ENCODE assay signal across 1 cellular context in genomic region chr6:137866200-137866913, GRCh38.
TF ChIP-seq lines count a peak whose summit lies in the region.

No MANE protein-coding gene starts in this region.

TF ChIP-seq in HepG2, 621 proteins besides CTCF, POLR2A, EP300 and RAD21 (continued from another document and continues in another):
- TF ChIP-seq, protein P1, sequence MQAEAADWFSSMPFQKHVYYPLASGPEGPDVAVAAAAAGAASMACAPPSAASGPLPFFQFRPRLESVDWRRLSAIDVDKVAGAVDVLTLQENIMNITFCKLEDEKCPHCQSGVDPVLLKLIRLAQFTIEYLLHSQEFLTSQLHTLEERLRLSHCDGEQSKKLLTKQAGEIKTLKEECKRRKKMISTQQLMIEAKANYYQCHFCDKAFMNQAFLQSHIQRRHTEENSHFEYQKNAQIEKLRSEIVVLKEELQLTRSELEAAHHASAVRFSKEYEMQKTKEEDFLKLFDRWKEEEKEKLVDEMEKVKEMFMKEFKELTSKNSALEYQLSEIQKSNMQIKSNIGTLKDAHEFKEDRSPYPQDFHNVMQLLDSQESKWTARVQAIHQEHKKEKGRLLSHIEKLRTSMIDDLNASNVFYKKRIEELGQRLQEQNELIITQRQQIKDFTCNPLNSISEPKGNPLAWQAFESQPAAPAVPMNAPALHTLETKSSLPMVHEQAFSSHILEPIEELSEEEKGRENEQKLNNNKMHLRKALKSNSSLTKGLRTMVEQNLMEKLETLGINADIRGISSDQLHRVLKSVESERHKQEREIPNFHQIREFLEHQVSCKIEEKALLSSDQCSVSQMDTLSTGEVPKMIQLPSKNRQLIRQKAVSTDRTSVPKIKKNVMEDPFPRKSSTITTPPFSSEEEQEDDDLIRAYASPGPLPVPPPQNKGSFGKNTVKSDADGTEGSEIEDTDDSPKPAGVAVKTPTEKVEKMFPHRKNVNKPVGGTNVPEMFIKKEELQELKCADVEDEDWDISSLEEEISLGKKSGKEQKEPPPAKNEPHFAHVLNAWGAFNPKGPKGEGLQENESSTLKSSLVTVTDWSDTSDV (CRISPR knock-in tag; IDR thresholded peaks at IDR 0.05) = no peak
- no peak; the same call in 1 of the 2 replicates for TF ChIP-seq SALL1 (CRISPR knock-in tag; IDR thresholded peaks at IDR 0.05)
- TF ChIP-seq EHMT2 (IDR thresholded peaks at IDR 0.05; ENCODE audit: borderline replicate concordance, low read depth, low read length) = peak; percentile 19; the same call in 1 of the 2 replicates
- TF ChIP-seq AHDC1 (CRISPR knock-in tag; IDR thresholded peaks at IDR 0.05; ENCODE audit: borderline replicate concordance) = no peak
- peak; percentile 48; the same call in 1 of the 2 replicates for TF ChIP-seq MED1 (CRISPR knock-in tag; IDR thresholded peaks at IDR 0.05)
- no peak for TF ChIP-seq HMGXB4 (CRISPR knock-in tag; IDR thresholded peaks at IDR 0.05; ENCODE audit: borderline replicate concordance in 1 of 2, low read depth in 1 of 2)
- TF ChIP-seq ZNF251 (CRISPR knock-in tag; IDR thresholded peaks at IDR 0.05) = no peak
- no peak for TF ChIP-seq RELA (CRISPR knock-in tag; IDR thresholded peaks at IDR 0.05)
- 0 out of 2 replicates have a peak, but pooled peaks have one; percentile 83 for TF ChIP-seq TGIF2 (CRISPR knock-in tag; IDR thresholded peaks at IDR 0.05)
- peak; percentile 53 for TF ChIP-seq TFE3 (CRISPR knock-in tag; IDR thresholded peaks at IDR 0.05)
- TF ChIP-seq ZNF124 (CRISPR knock-in tag; IDR thresholded peaks at IDR 0.05) = no peak; the same call in 1 of the 2 replicates
- 0 out of 2 replicates have a peak, but pooled peaks have one; percentile 23 for TF ChIP-seq HOXA3 (CRISPR knock-in tag; IDR thresholded peaks at IDR 0.05)
- no peak for TF ChIP-seq HNRNPUL1 (IDR thresholded peaks at IDR 0.05; ENCODE audit: low read depth, low read length)
- TF ChIP-seq FUBP1 (CRISPR knock-in tag; IDR thresholded peaks at IDR 0.05; ENCODE audit: borderline replicate concordance) = no peak
- no peak; the same call in 1 of the 2 replicates for TF ChIP-seq ARID4A (CRISPR knock-in tag; IDR thresholded peaks at IDR 0.05; ENCODE audit: borderline replicate concordance)
- no peak for TF ChIP-seq ZNF577 (CRISPR knock-in tag; IDR thresholded peaks at IDR 0.05; ENCODE audit: borderline replicate concordance, low read depth)
- TF ChIP-seq, protein P2, sequence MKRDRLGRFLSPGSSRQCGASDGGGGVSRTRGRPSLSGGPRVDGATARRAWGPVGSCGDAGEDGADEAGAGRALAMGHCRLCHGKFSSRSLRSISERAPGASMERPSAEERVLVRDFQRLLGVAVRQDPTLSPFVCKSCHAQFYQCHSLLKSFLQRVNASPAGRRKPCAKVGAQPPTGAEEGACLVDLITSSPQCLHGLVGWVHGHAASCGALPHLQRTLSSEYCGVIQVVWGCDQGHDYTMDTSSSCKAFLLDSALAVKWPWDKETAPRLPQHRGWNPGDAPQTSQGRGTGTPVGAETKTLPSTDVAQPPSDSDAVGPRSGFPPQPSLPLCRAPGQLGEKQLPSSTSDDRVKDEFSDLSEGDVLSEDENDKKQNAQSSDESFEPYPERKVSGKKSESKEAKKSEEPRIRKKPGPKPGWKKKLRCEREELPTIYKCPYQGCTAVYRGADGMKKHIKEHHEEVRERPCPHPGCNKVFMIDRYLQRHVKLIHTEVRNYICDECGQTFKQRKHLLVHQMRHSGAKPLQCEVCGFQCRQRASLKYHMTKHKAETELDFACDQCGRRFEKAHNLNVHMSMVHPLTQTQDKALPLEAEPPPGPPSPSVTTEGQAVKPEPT (CRISPR knock-in tag; IDR thresholded peaks at IDR 0.05; ENCODE audit: low read depth) = no peak
- TF ChIP-seq, protein P3, sequence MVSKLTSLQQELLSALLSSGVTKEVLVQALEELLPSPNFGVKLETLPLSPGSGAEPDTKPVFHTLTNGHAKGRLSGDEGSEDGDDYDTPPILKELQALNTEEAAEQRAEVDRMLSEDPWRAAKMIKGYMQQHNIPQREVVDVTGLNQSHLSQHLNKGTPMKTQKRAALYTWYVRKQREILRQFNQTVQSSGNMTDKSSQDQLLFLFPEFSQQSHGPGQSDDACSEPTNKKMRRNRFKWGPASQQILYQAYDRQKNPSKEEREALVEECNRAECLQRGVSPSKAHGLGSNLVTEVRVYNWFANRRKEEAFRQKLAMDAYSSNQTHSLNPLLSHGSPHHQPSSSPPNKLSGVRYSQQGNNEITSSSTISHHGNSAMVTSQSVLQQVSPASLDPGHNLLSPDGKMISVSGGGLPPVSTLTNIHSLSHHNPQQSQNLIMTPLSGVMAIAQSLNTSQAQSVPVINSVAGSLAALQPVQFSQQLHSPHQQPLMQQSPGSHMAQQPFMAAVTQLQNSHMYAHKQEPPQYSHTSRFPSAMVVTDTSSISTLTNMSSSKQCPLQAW (CRISPR knock-in tag; IDR thresholded peaks at IDR 0.05) = peak; percentile 42; the same call in 1 of the 2 replicates
- TF ChIP-seq DPF2 (CRISPR knock-in tag; IDR thresholded peaks at IDR 0.05; ENCODE audit: borderline replicate concordance, low read depth) = no peak
- TF ChIP-seq ETV6 (CRISPR knock-in tag; conservative IDR thresholded peaks at IDR 0.05) = peak; percentile 34; the same call in 1 of the 2 replicates
- peak; percentile 19; the same call in 1 of the 2 replicates for TF ChIP-seq DMAP1 (CRISPR knock-in tag; IDR thresholded peaks at IDR 0.05)
- TF ChIP-seq PAX8 (CRISPR knock-in tag; IDR thresholded peaks at IDR 0.05; ENCODE audit: borderline replicate concordance) = no peak
- no peak for TF ChIP-seq REPIN1 (CRISPR knock-in tag; IDR thresholded peaks at IDR 0.05; ENCODE audit: borderline replicate concordance, low read depth)
- peak; percentile 22; the same call in 1 of the 2 replicates for TF ChIP-seq FOXJ3 (CRISPR knock-in tag; IDR thresholded peaks at IDR 0.05; ENCODE audit: borderline replicate concordance)
- TF ChIP-seq EED (CRISPR knock-in tag; IDR thresholded peaks at IDR 0.05) = no peak
- TF ChIP-seq ZNF292 (CRISPR knock-in tag; IDR thresholded peaks at IDR 0.05; ENCODE audit: borderline replicate concordance, low read depth) = no peak
